In the genomic region with DNA sequence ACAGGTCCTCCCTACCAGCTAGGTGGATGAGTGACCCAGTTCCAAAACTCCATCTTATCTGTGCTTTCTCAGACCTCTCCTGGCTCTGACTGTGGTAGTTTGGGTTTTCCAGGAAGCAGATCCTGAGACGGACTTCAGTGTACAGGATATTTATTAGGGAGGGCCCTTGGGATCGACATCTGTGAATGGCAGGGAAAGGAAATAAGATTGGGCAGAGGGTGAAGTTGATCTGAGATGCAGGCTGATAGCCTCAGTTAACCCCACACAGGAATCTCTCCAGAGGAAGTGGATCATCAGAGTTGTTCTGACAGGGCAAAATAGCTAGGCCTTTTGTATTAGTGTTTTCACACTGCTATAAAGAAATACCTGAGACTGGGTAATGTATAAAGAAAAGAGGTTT, we compare ENCODE assay signal across 21 cellular contexts.
"Had no signal": no experiment of that assay in that cellular context is flagged by ENCODE, and none has a peak within 500 bp of the region (broad histone marks: within the 10 kb centered on the region; RNA-seq: fewer than 3 reads in every experiment).

No MANE protein-coding gene starts in this region.

- ATAC-seq: activated CD4-positive, alpha-beta T cell treated with anti-CD3 and anti-CD28 coated beads for 36 hours; T-helper 17 cell had no signal

- H3K27me3 Mint-ChIP-seq: activated CD4-positive, alpha-beta memory T cell treated with anti-CD3 and anti-CD28 coated beads, Interleukin-2, amount 10 ng/mL, durations not matched to agents 7 days and 5 days; activated CD4-positive, alpha-beta T cell treated with anti-CD3 and anti-CD28 coated beads for 36 hours; activated naive CD8-positive, alpha-beta T cell; T-helper 17 cell had no signal

- DNase-seq: activated CD4-positive, alpha-beta memory T cell treated with anti-CD3 and anti-CD28 coated beads, Interleukin-2, amount 10 ng/mL, durations not matched to agents 7 days and 5 days; activated CD4-positive, alpha-beta T cell treated with anti-CD3 and anti-CD28 coated beads for 36 hours; activated CD4-positive, alpha-beta T cell treated with anti-CD3 and anti-CD28 coated beads, Interleukin-2, amount 50 U/mL, for 1 hour; activated CD8-positive, alpha-beta memory T cell treated with anti-CD3 and anti-CD28 coated beads, Interleukin-2, amount 50 U/mL, for 4 hours; activated gamma-delta T cell; activated naive CD4-positive, alpha-beta T cell treated with anti-CD3 and anti-CD28 coated beads for 36 hours; activated T-cell treated with anti-CD3 and anti-CD28 coated beads, Interleukin-2, amount 50 U/mL, for 1 hour; adrenal gland; anterior cingulate cortex; Kasumi-1; KBM-7; NCI-H1105 treated with DMSO at 0.1 percent for 48 hours; NCI-H1436 treated with DMSO at 0.1 percent for 48 hours; NCI-H187; NCI-H2081; NCI-H446; NCI-H524; SHP77 treated with DMSO at 0.1 percent for 48 hours; T-helper 17 cell; WERI-Rb-1 had no signal

- H3K36me3 Mint-ChIP-seq: activated naive CD8-positive, alpha-beta T cell had no signal

- H3K27ac ChIP-seq: adrenal gland, WERI-Rb-1 had no signal

- H3K4me3 Mint-ChIP-seq: activated CD4-positive, alpha-beta memory T cell treated with anti-CD3 and anti-CD28 coated beads, Interleukin-2, amount 10 ng/mL, durations not matched to agents 7 days and 5 days; activated CD4-positive, alpha-beta T cell treated with anti-CD3 and anti-CD28 coated beads for 36 hours; activated naive CD4-positive, alpha-beta T cell treated with anti-CD3 and anti-CD28 coated beads for 36 hours; activated naive CD8-positive, alpha-beta T cell; T-helper 17 cell had no signal

- H3K27ac Mint-ChIP-seq: activated CD4-positive, alpha-beta memory T cell treated with anti-CD3 and anti-CD28 coated beads, Interleukin-2, amount 10 ng/mL, durations not matched to agents 7 days and 5 days; activated CD4-positive, alpha-beta T cell treated with anti-CD3 and anti-CD28 coated beads for 36 hours; activated naive CD4-positive, alpha-beta T cell treated with anti-CD3 and anti-CD28 coated beads for 36 hours; activated naive CD8-positive, alpha-beta T cell; T-helper 17 cell had no signal
